8 cellular contexts compared by ENCODE assay signal in the genomic region with DNA sequence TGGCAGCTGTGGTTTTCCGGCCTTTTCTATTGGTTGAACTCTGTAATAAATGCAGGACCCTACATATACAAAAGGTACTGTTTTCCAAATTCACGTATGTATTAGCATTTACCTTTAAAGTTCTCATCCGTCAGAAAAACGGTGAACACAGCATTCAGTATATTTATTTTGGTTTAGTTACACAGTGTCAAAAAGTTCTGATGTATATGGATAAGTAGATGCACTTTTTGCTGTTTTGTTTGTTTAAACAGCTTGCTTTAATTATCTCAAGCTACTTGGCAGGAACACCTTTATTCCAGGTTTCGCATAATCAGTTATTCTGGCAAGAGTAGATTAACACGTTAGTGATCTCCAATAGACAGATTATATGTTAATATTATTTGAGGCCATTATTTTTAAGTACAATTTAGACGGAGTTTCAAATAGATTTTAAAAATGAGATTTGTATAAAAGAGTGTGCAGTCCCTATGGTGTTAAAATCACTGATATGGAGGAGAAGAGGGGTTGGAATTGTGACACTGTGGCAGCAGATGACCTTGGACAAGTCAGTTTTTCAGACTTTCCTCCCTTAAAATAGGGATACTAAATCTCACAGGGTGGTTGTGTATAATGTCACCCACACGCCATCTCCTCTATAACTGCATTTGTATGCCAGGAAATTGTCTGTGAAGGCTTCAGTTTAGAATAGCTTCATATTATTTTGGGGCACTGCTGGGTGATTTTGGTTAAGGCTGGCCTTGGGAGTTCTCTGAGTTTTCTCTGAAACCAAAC. TPM values are rescaled to one million over a fixed set of nuclear protein-coding genes. Genes with fewer than 3 reads are reported as not detected.
DNase-seq lines count a peak whose midpoint lies in the region; ATAC-seq, FAIRE-seq and TF ChIP-seq lines count a peak whose summit lies in the region.

No MANE protein-coding gene starts in this region.

- no peak for FAIRE-seq in GM12878 (lab: Jason Lieb, UNC)

- H3K18ac ChIP-seq in mesendoderm (ENCODE audit: low read length) = no peak overlapping the region

- H3K36me3 ChIP-seq in heart left ventricle (peaks cover 0 to 53% (median 41%) of the 10 kb centered on the region in 9 donors), GM12878 (ENCODE audit: control insufficient read depth in 2 of 2, insufficient read depth in 2 of 2, low read length in 1 of 2) (peaks cover 6 to 11% of the 10 kb centered on the region in 2 experiments), mesendoderm (ENCODE audit: control insufficient read depth, insufficient read depth, low read length) (peaks cover 6% of the 10 kb centered on the region), uterus (no peaks in the 10 kb centered on the region)

- POLR2A ChIA-PET in GM12878 (lab: Charles Lee) = interaction anchor here (0.7 to 21.1 kb wide), 11 partner anchors 9 to 201 kb away, joined by 3 to 306 read pairs (median 4); no protein-coding TSS in a partner anchor

- no peak for TF ChIP-seq RAD21 in GM12878 (IDR thresholded peaks at IDR 0.05; ENCODE audit: insufficient read depth, low read depth, low read length)

- H4K8ac ChIP-seq in mesendoderm (ENCODE audit: low read depth, low read length) = no peak overlapping the region

- H2BK120ac ChIP-seq in mesendoderm (ENCODE audit: low read depth, low read length) = no peak overlapping the region

- H3K79me1 ChIP-seq in mesendoderm (ENCODE audit: low read length) = peaks cover 15% of the 10 kb centered on the region

- no peaks in the 10 kb centered on the region for H4K20me1 ChIP-seq in GM12878 (ENCODE audit: control insufficient read depth, insufficient read depth)

- H3K4me3 ChIP-seq in heart left ventricle (peak overlapping the region; percentile 64 to 100 (median 94)), GM12878 (peak overlapping the region; percentile 92), mesendoderm (ENCODE audit: low read length) (no peak overlapping the region), uterus (peak overlapping the region; percentile 95 to 97)

- WGBS in heart left ventricle, 4 donors = 12 to 15% (median 14%) methylated on average over 8 of the region's 8 CpGs
- 2% methylated on average over 8 of the region's 8 CpGs for WGBS in GM12878 (ENCODE audit: insufficient coverage, insufficient replicate concordance, low lambda C conversion rate, missing lambda C conversion rate)
- 100% methylated on average over 1 of the region's 8 CpGs for WGBS in mesendoderm (ENCODE audit: extremely low coverage, insufficient coverage, low lambda C conversion rate)

- SMC1A ChIA-PET in GM12878 (lab: Charles Lee; ENCODE audit: uncharacterized antibody, unreplicated experiment) = interaction anchor here (0.7 to 3.8 kb wide), 13 partner anchors 10 to 67 kb away, joined by 3 to 18 read pairs (median 4); no protein-coding TSS in a partner anchor

- TF ChIP-seq EP300 in GM12878 (IDR thresholded peaks at IDR 0.05; ENCODE audit: borderline replicate concordance in 1 of 2, control insufficient read depth in 1 of 2, low read depth in 2 of 2, low read length in 2 of 2) = no peak

- H3K9me3 ChIP-seq in heart left ventricle (no peaks in the 10 kb centered on the region), GM12878 (replicated peaks; ENCODE audit: control insufficient read depth, insufficient read depth, low read length) (no peaks in the 10 kb centered on the region), uterus (no peaks in the 10 kb centered on the region)

- TF ChIP-seq CTCF in heart left ventricle (IDR thresholded peaks at IDR 0.05) = no peak
- no peak for TF ChIP-seq CTCF in GM12878 (IDR thresholded peaks at IDR 0.05 in 2 of 3, conservative IDR thresholded peaks at IDR 0.05 in 1 of 3; ENCODE audit: control insufficient read depth in 2 of 3, extremely low read depth in 1 of 3, insufficient read depth in 1 of 3, low read depth in 3 of 3, low read length in 3 of 3)
- no peak for TF ChIP-seq CTCF in uterus (IDR thresholded peaks at IDR 0.05)

- H3K4ac ChIP-seq in mesendoderm (ENCODE audit: low read depth, low read length) = no peak overlapping the region

- H3K23ac ChIP-seq in mesendoderm (ENCODE audit: low read length) = no peak overlapping the region

- in situ Hi-C loops in GM12878 (cut with MboI) = no loop called here

- TF ChIP-seq POLR2A in heart left ventricle (IDR thresholded peaks at IDR 0.05) (no peak), GM12878 (IDR thresholded peaks at IDR 0.05; ENCODE audit: low read depth, low read length) (peak; percentile 47), uterus (IDR thresholded peaks at IDR 0.05) (no peak)

- H3K9ac ChIP-seq in GM12878 (ENCODE audit: control insufficient read depth, insufficient read depth, low read length) = peak overlapping the region; percentile 82
- H3K9ac ChIP-seq in mesendoderm (ENCODE audit: low read length) = peak overlapping the region; percentile 59

- no peak for ATAC-seq in heart left ventricle
- ATAC-seq in Right ventricle myocardium superior (ENCODE audit: poor library complexity) = no peak
- ATAC-seq in GM12878 = no peak
- ATAC-seq in HG02588 (IDR thresholded peaks at IDR 0.05; ENCODE audit: unreplicated experiment) = no peak

- TSS peak; percentile 38 for BruUV-seq in GM12878 (replicated peaks; lab: Mats Ljungman, UMichigan)

- H3K56ac ChIP-seq in mesendoderm (ENCODE audit: low read length) = no peak overlapping the region

- H4K5ac ChIP-seq in mesendoderm (ENCODE audit: low read length) = no peak overlapping the region

- DNase-seq in heart left ventricle (no peak), Right ventricle myocardium superior (no peak), GM12878 (ENCODE audit: low read depth, low spot score) (no peak), mesendoderm (no peak), uterus (no peak)
- DNase-seq in activated CD8-positive, alpha-beta memory T cell treated with anti-CD3 and anti-CD28 coated beads for 24 hours = no peak
- DNase-seq in activated CD4-positive, CD25-positive, alpha-beta regulatory T cell treated with anti-CD3 and anti-CD28 coated beads, Interleukin-2, amount 50 U/mL, for 72 hours = no peak

- H2AK5ac ChIP-seq in mesendoderm (ENCODE audit: low read length) = no peak overlapping the region

- no peak overlapping the region for H2BK15ac ChIP-seq in mesendoderm (replicated peaks; ENCODE audit: low read depth)

- peaks cover 54% of the 10 kb centered on the region for H3K79me2 ChIP-seq in GM12878 (ENCODE audit: control insufficient read depth, insufficient read depth, low read length)
- H3K79me2 ChIP-seq in mesendoderm (ENCODE audit: control insufficient read depth, insufficient read depth, low read length) = peaks cover 30% of the 10 kb centered on the region

- no peak overlapping the region for H2AFZ ChIP-seq in GM12878 (ENCODE audit: control insufficient read depth, low read depth, low read length)

- no peak overlapping the region for H2BK5ac ChIP-seq in mesendoderm (ENCODE audit: low read length)

- no peaks in the 10 kb centered on the region for H3K27me3 ChIP-seq in heart left ventricle
- H3K27me3 ChIP-seq in GM12878 (replicated peaks in 1 of 2; ENCODE audit: control insufficient read depth in 2 of 2, insufficient read depth in 2 of 2, low read length in 1 of 2) = no peaks in the 10 kb centered on the region
- H3K27me3 ChIP-seq in mesendoderm (ENCODE audit: insufficient read depth, low read length, poor library complexity) = no peaks in the 10 kb centered on the region
- H3K27me3 ChIP-seq in uterus = no peaks in the 10 kb centered on the region

- H3K4me2 ChIP-seq in GM12878 (ENCODE audit: control insufficient read depth, insufficient read depth) (peak overlapping the region; percentile 38), mesendoderm (ENCODE audit: low read length) (peak overlapping the region; percentile 42)

- H3K4me1 ChIP-seq in heart left ventricle (peaks cover 0 to 65% (median 46%) of the 10 kb centered on the region in 12 donors), GM12878 (ENCODE audit: control insufficient read depth, insufficient read depth, low read length) (peaks cover 29% of the 10 kb centered on the region), mesendoderm (ENCODE audit: control insufficient read depth, low read depth, low read length) (peaks cover 4% of the 10 kb centered on the region), uterus (no peaks in the 10 kb centered on the region)

- H3K27ac ChIP-seq in heart left ventricle (peak overlapping the region in 10 of 12 donors; percentile 96 to 100 (median 99)), GM12878 (ENCODE audit: control insufficient read depth, insufficient read depth) (peak overlapping the region; percentile 88), mesendoderm (ENCODE audit: low read depth, low read length) (no peak overlapping the region), uterus (peak overlapping the region; percentile 97 to 98)

- RAD21 ChIA-PET in GM12878 (lab: Charles Lee; ENCODE audit: unreplicated experiment) = interaction anchor here (0.7 to 2.3 kb wide), 6 partner anchors 8 to 75 kb away, joined by 3 to 9 read pairs (median 4); a partner anchor contains a TSS

- intact Hi-C loops in heart left ventricle (cut with DNase I) (loop anchor here in 8 of 10 donors (2.0 to 10.0 kb wide), 3 partner anchors 55 to 69 kb away; a partner anchor contains a TSS), Right ventricle myocardium superior (cut with DNase I) (loop anchor here (5.0 kb wide), 1 partner anchor 67 kb away; a partner anchor contains a TSS), GM12878 (cut with micrococcal nuclease; ENCODE audit: unreplicated experiment) (no loop called here), uterus (cut with DNase I; ENCODE audit: low total_unique reads) (no loop called here)

- CTCF ChIA-PET in GM12878 (lab: Yijun Ruan, JAX) = interaction anchor here (0.8 to 1.7 kb wide), 7 partner anchors 8 to 68 kb away, joined by 3 to 6 read pairs (median 4); no protein-coding TSS in a partner anchor

RNA-seq across cellular contexts. Expression of a gene that starts 2.1 kb away (rescaled TPM):
- total RNA-seq in heart left ventricle (100 to 1,000 TPM in 8 of 9 donors, 10 to 100 TPM in 1; 86.9 to 197 (median 117) TPM), Right ventricle myocardium superior (105 TPM), GM12878 (2014; rRNA removed) (69.9 and 80.4 TPM in 2 replicates), GM12878 (2014; rRNA removed; fragmentation: Illumina TruSeq; extraction: Trizol) (102 and 107 TPM in 2 replicates), GM12878 (2021) (129 and 143 TPM in 2 replicates), uterus (100 to 1,000 TPM in 3 of 4 donors, 10 to 100 TPM in 1; 51.5 to 136 (median 112) TPM)
- polyA plus RNA-seq in heart left ventricle (100 to 1,000 TPM in 1 of 2 donors, 10 to 100 TPM in 1; 41.4 to 226 TPM), GM12878 (2011; rRNA removed) (119 and 178 TPM in 2 replicates), GM12878 (2014; fragmentation: Illumina TruSeq; extraction: Trizol) (138 and 149 TPM in 2 replicates), GM12878 (2014; fragmentation: Nextera tagmentation; extraction: Ambion mirVana) (10 to 100 TPM; 32.6 to 68.1 TPM), GM12878 (2014; rRNA removed) (99.0 and 129 TPM in 2 replicates), GM12878 (2016; fragmentation: Nextera tagmentation; extraction: Ambion mirVana) (100 to 1,000 TPM; 204 to 212 TPM)
- total RNA-seq in GM12878 (2013; cell fraction: nucleolus; rRNA removed) = 346 and 347 TPM in 2 replicates
- polyA plus RNA-seq in GM12878 (2011; ENCODE audit: low read depth) = 132 TPM
- 111 and 123 TPM in 2 replicates for polyA plus RNA-seq in GM12878 (2011; cell fraction: cytosol; rRNA removed)
- 83.2 and 124 TPM in 2 replicates for polyA plus RNA-seq in GM12878 (2011; cell fraction: nucleus; rRNA removed)
- 141 and 168 TPM in 2 replicates for polyA plus RNA-seq in GM12878 (2012)
- 110 and 134 TPM in 2 replicates for polyA minus RNA-seq in GM12878 (2011; rRNA and poly(A)+ RNA removed)
- polyA minus RNA-seq in GM12878 (2011; cell fraction: cytosol; rRNA and poly(A)+ RNA removed) = 46.4 and 58.4 TPM in 2 replicates
- 93.1 and 103 TPM in 2 replicates for polyA minus RNA-seq in GM12878 (2011; cell fraction: nucleus; rRNA and poly(A)+ RNA removed)
- polyA plus RNA-seq in mesendoderm (2013, experiment 1 of 2) = 23.1 TPM
- polyA plus RNA-seq in mesendoderm (2013, experiment 2 of 2) = 23.7 TPM

RNA-seq across cellular contexts. Expression of a gene that starts 27.7 kb away (rescaled TPM):
- total RNA-seq in heart left ventricle = 1 to 10 TPM in 2 of 9 donors, under 1 TPM in 5, not detected in 2; 0.23 to 3.1 (median 0.30) TPM
- polyA plus RNA-seq in heart left ventricle = under 1 TPM in 1 of 2 donors, not detected in 1; 0.32 TPM
- total RNA-seq in Right ventricle myocardium superior = 0.24 TPM
- total RNA-seq in GM12878 (2013; cell fraction: nucleolus; rRNA removed) = 2.0 and 2.9 TPM in 2 replicates
- 1.9 and 2.3 TPM in 2 replicates for total RNA-seq in GM12878 (2014; rRNA removed)
- total RNA-seq in GM12878 (2014; rRNA removed; fragmentation: Illumina TruSeq; extraction: Trizol) = 1.2 and 1.3 TPM in 2 replicates
- total RNA-seq in GM12878 (2021) = 0.77 and 1.4 TPM in 2 replicates
- 0.92 TPM for polyA plus RNA-seq in GM12878 (2011; ENCODE audit: low read depth)
- polyA plus RNA-seq in GM12878 (2011; rRNA removed) = 4.5 and 6.4 TPM in 2 replicates
- 4.8 and 5.3 TPM in 2 replicates for polyA plus RNA-seq in GM12878 (2011; cell fraction: cytosol; rRNA removed)
- 2.6 and 3.7 TPM in 2 replicates for polyA plus RNA-seq in GM12878 (2011; cell fraction: nucleus; rRNA removed)
- 1.2 and 2.1 TPM in 2 replicates for polyA plus RNA-seq in GM12878 (2012)
- 0.90 and 1.2 TPM in 2 replicates for polyA plus RNA-seq in GM12878 (2014; fragmentation: Illumina TruSeq; extraction: Trizol)
- 1 to 10 TPM; 2.4 to 2.9 TPM for polyA plus RNA-seq in GM12878 (2014; fragmentation: Nextera tagmentation; extraction: Ambion mirVana)
- 1.4 and 1.5 TPM in 2 replicates for polyA plus RNA-seq in GM12878 (2014; rRNA removed)
- polyA plus RNA-seq in GM12878 (2016; fragmentation: Nextera tagmentation; extraction: Ambion mirVana) = 1 to 10 TPM; 2.3 to 2.9 TPM
- 3.1 and 3.4 TPM in 2 replicates for polyA minus RNA-seq in GM12878 (2011; rRNA and poly(A)+ RNA removed)
- polyA minus RNA-seq in GM12878 (2011; cell fraction: cytosol; rRNA and poly(A)+ RNA removed) = 0.94 and 1.3 TPM in 2 replicates
- polyA minus RNA-seq in GM12878 (2011; cell fraction: nucleus; rRNA and poly(A)+ RNA removed) = 0.85 and 0.96 TPM in 2 replicates
- not detected for polyA plus RNA-seq in mesendoderm (2013, experiment 1 of 2)
- not detected for polyA plus RNA-seq in mesendoderm (2013, experiment 2 of 2)
- 1 to 10 TPM in 1 of 4 donors, under 1 TPM in 1, not detected in 2; 0.58 to 2.8 TPM for total RNA-seq in uterus

RNA-seq across cellular contexts. Expression of a gene that starts 55.3 kb away (rescaled TPM):
- total RNA-seq in heart left ventricle (10 to 100 TPM in 4 of 9 donors, 1 to 10 TPM in 5; 5.8 to 98.6 (median 9.9) TPM), Right ventricle myocardium superior (9.9 TPM), GM12878 (2014; rRNA removed) (60.3 and 65.3 TPM in 2 replicates), GM12878 (2014; rRNA removed; fragmentation: Illumina TruSeq; extraction: Trizol) (49.2 and 54.3 TPM in 2 replicates), GM12878 (2021) (86.2 and 105 TPM in 2 replicates), uterus (10 to 100 TPM; 14.9 to 77.0 (median 23.9) TPM)
- polyA plus RNA-seq in heart left ventricle (10 to 100 TPM in 1 of 2 donors, 1 to 10 TPM in 1; 6.8 to 11.8 TPM), GM12878 (2011; rRNA removed) (62.1 and 88.8 TPM in 2 replicates), GM12878 (2014; fragmentation: Illumina TruSeq; extraction: Trizol) (51.5 and 73.0 TPM in 2 replicates), GM12878 (2014; fragmentation: Nextera tagmentation; extraction: Ambion mirVana) (10 to 100 TPM; 13.1 to 14.2 TPM), GM12878 (2014; rRNA removed) (83.8 and 84.2 TPM in 2 replicates), GM12878 (2016; fragmentation: Nextera tagmentation; extraction: Ambion mirVana) (10 to 100 TPM; 43.7 to 49.1 TPM)
- 626 and 671 TPM in 2 replicates for total RNA-seq in GM12878 (2013; cell fraction: nucleolus; rRNA removed)
- 26.2 TPM for polyA plus RNA-seq in GM12878 (2011; ENCODE audit: low read depth)
- 73.8 and 102 TPM in 2 replicates for polyA plus RNA-seq in GM12878 (2011; cell fraction: cytosol; rRNA removed)
- polyA plus RNA-seq in GM12878 (2011; cell fraction: nucleus; rRNA removed) = 528 TPM in 2 replicates
- polyA plus RNA-seq in GM12878 (2012) = 39.6 and 49.1 TPM in 2 replicates
- 197 and 272 TPM in 2 replicates for polyA minus RNA-seq in GM12878 (2011; rRNA and poly(A)+ RNA removed)
- 42.9 and 54.2 TPM in 2 replicates for polyA minus RNA-seq in GM12878 (2011; cell fraction: cytosol; rRNA and poly(A)+ RNA removed)
- 281 and 428 TPM in 2 replicates for polyA minus RNA-seq in GM12878 (2011; cell fraction: nucleus; rRNA and poly(A)+ RNA removed)
- polyA plus RNA-seq in mesendoderm (2013, experiment 1 of 2) = 0.41 TPM
- 0.52 TPM for polyA plus RNA-seq in mesendoderm (2013, experiment 2 of 2)

Comparison
In these comparisons a context has a peak if more than half of its experiments do, and no peak if none do; other contexts are left out.
1. intact Hi-C loops: an anchor here in heart left ventricle (2.0 to 10.0 kb wide) and Right ventricle myocardium superior (5.0 kb wide); none called in GM12878 and uterus.